ENCODE assay signal across 12 cellular contexts in genomic region chr14:105062048-105062433, GRCh38. TPM values are rescaled to one million over a fixed set of nuclear protein-coding genes. Genes with fewer than 3 reads are reported as not detected.
A peak's percentile ranks its signal among the peaks of the same experiment; 100 is the strongest.
DNase-seq lines count a peak whose midpoint lies in the region; ATAC-seq and TF ChIP-seq lines count a peak whose summit lies in the region.
"Had no signal": no experiment of that assay in that cellular context is flagged by ENCODE, and none has a peak within 500 bp of the region (broad histone marks: within the 10 kb centered on the region; RNA-seq: fewer than 3 reads in every experiment).

No MANE protein-coding gene starts in this region.

- H3K36me3 Mint-ChIP-seq in activated T-cell treated with anti-CD3 and anti-CD28 coated beads, Interleukin-2, amount 50 U/mL, for 24 hours (ENCODE audit: low read depth): peaks cover 52% of the 10 kb centered on the region
- H3K36me3 Mint-ChIP-seq in activated CD8-positive, alpha-beta T cell treated with anti-CD3 and anti-CD28 coated beads for 36 hours (ENCODE audit: low read depth): peaks cover 25% of the 10 kb centered on the region
- H3K36me3 Mint-ChIP-seq in immature natural killer cell: peaks cover 1 to 2% (median 2%) of the 10 kb centered on the region in 3 donors

- H3K27me3 ChIP-seq in stomach: peaks cover 0 to 6% (median 0%) of the 10 kb centered on the region in 3 donors

- intact Hi-C loops in activated CD8-positive, alpha-beta T cell treated with anti-CD3 and anti-CD28 coated beads for 36 hours (cut with micrococcal nuclease): no loop called here
- intact Hi-C loops in stomach (cut with DNase I; ENCODE audit: low total_unique reads): no loop called here

- H3K9me3 ChIP-seq in stomach: no peaks in the 10 kb centered on the region
- H3K9me3 ChIP-seq: tibial artery had no signal

- no peak for DNase-seq in activated T-cell treated with anti-CD3 and anti-CD28 coated beads, Interleukin-2, amount 50 U/mL, for 24 hours
- DNase-seq in activated T-cell treated with anti-CD3 and anti-CD28 coated beads, Interleukin-2, amount 50 U/mL, for 48 hours: no peak
- DNase-seq in activated CD8-positive, alpha-beta T cell treated with anti-CD3 and anti-CD28 coated beads for 36 hours: no peak
- no peak for DNase-seq in immature natural killer cell
- no peak for DNase-seq in stomach
- DNase-seq in GF-D8 (lab: John Stamatoyannopoulos, UW): no peak
- no peak for DNase-seq in NCI-H2227 treated with DMSO at 0.1 percent for 48 hours (lab: John Stamatoyannopoulos, UW)
- no peak for DNase-seq in NAMALWA (ENCODE audit: low spot score)
- DNase-seq: ACHN, foreskin fibroblast, NCI-H345 had no signal

- peaks cover 5 to 54% (median 31%) of the 10 kb centered on the region in 4 donors for H3K4me1 ChIP-seq in stomach

- TF ChIP-seq POLR2A in stomach (IDR thresholded peaks at IDR 0.05): no peak

- H3K4me1 Mint-ChIP-seq in activated T-cell treated with anti-CD3 and anti-CD28 coated beads, Interleukin-2, amount 50 U/mL, for 24 hours (ENCODE audit: low read depth): peaks cover 83% of the 10 kb centered on the region
- peaks cover 59% of the 10 kb centered on the region for H3K4me1 Mint-ChIP-seq in activated CD8-positive, alpha-beta T cell treated with anti-CD3 and anti-CD28 coated beads for 36 hours (ENCODE audit: low read depth)
- peaks cover 66 to 76% of the 10 kb centered on the region in 2 donors for H3K4me1 Mint-ChIP-seq in immature natural killer cell

- peak overlapping the region; percentile 94 for H3K27ac Mint-ChIP-seq in activated T-cell treated with anti-CD3 and anti-CD28 coated beads, Interleukin-2, amount 50 U/mL, for 24 hours
- peak overlapping the region; percentile 96 for H3K27ac Mint-ChIP-seq in activated CD8-positive, alpha-beta T cell treated with anti-CD3 and anti-CD28 coated beads for 36 hours
- peak overlapping the region; percentile 98 to 100 (median 99) for H3K27ac Mint-ChIP-seq in immature natural killer cell

- H3K27me3 Mint-ChIP-seq in activated T-cell treated with anti-CD3 and anti-CD28 coated beads, Interleukin-2, amount 50 U/mL, for 24 hours: no peaks in the 10 kb centered on the region
- no peaks in the 10 kb centered on the region for H3K27me3 Mint-ChIP-seq in activated CD8-positive, alpha-beta T cell treated with anti-CD3 and anti-CD28 coated beads for 36 hours
- peaks cover 4 to 27% (median 15%) of the 10 kb centered on the region in 3 donors for H3K27me3 Mint-ChIP-seq in immature natural killer cell (ENCODE audit: low read depth in 3 of 3)

- peak overlapping the region in 3 of 4 donors; percentile 14 to 42 (median 26) for H3K4me3 ChIP-seq in stomach
- H3K4me3 ChIP-seq: tibial artery had no signal

- peak overlapping the region; percentile 90 for H3K4me3 Mint-ChIP-seq in activated T-cell treated with anti-CD3 and anti-CD28 coated beads, Interleukin-2, amount 50 U/mL, for 24 hours
- peak overlapping the region; percentile 86 for H3K4me3 Mint-ChIP-seq in activated CD8-positive, alpha-beta T cell treated with anti-CD3 and anti-CD28 coated beads for 36 hours
- peak overlapping the region; percentile 91 to 94 (median 94) for H3K4me3 Mint-ChIP-seq in immature natural killer cell

- TF ChIP-seq EP300 in stomach (IDR thresholded peaks at IDR 0.05): no peak

- H3K36me3 ChIP-seq in stomach: no peaks in the 10 kb centered on the region
- H3K36me3 ChIP-seq: tibial artery had no signal

- 80 to 93% (median 86%) methylated on average over 4 to 7 of the region's 7 CpGs for WGBS in stomach, 5 donors

- peak overlapping the region; percentile 16 to 76 (median 65) for H3K27ac ChIP-seq in stomach
- H3K27ac ChIP-seq: tibial artery had no signal

- no peak for ATAC-seq in activated CD8-positive, alpha-beta T cell treated with anti-CD3 and anti-CD28 coated beads for 36 hours

- POLR2A ChIA-PET in activated CD8-positive, alpha-beta T cell treated with anti-CD3 and anti-CD28 coated beads for 36 hours (lab: Charles Lee): interaction anchor here (1.2 to 4.6 kb wide), 7 partner anchors 8 to 42 kb away, joined by 3 to 33 read pairs (median 5); partner anchors contain the start of gene CDCA4

- CTCF ChIA-PET in activated CD8-positive, alpha-beta T cell treated with anti-CD3 and anti-CD28 coated beads for 36 hours (lab: Charles Lee): interaction anchor here (1.7 to 10.0 kb wide), 3 partner anchors 16 to 29 kb away, joined by 7 to 72 read pairs (median 14); no protein-coding TSS in a partner anchor

- H3K9me3 Mint-ChIP-seq in activated T-cell treated with anti-CD3 and anti-CD28 coated beads, Interleukin-2, amount 50 U/mL, for 24 hours: no peaks in the 10 kb centered on the region
- no peaks in the 10 kb centered on the region for H3K9me3 Mint-ChIP-seq in activated CD8-positive, alpha-beta T cell treated with anti-CD3 and anti-CD28 coated beads for 36 hours
- H3K9me3 Mint-ChIP-seq in immature natural killer cell: no peaks in the 10 kb centered on the region

- no peak for TF ChIP-seq CTCF in activated CD8-positive, alpha-beta T cell treated with anti-CD3 and anti-CD28 coated beads for 36 hours (IDR thresholded peaks at IDR 0.05)
- no peak for TF ChIP-seq CTCF in stomach (IDR thresholded peaks at IDR 0.05)

RNA-seq across cellular contexts. Expression of gene GPR132, which starts 3.2 kb away (rescaled TPM):
- total RNA-seq in activated CD8-positive, alpha-beta T cell treated with anti-CD3 and anti-CD28 coated beads for 36 hours: 10 to 100 TPM; 15.1 to 16.4 TPM
- 10 to 100 TPM in 1 of 3 donors, 1 to 10 TPM in 2; 5.8 to 25.6 (median 8.4) TPM for polyA plus RNA-seq in immature natural killer cell
- 10 to 100 TPM in 1 of 5 donors, 1 to 10 TPM in 3, under 1 TPM in 1; under 0.01 to 11.1 (median 1.7) TPM for total RNA-seq in stomach
- under 1 TPM; 0.38 to 0.81 (median 0.76) TPM for polyA plus RNA-seq in stomach

RNA-seq across cellular contexts. Expression of gene CDCA4, which starts 41.2 kb away (rescaled TPM):
- total RNA-seq in activated CD8-positive, alpha-beta T cell treated with anti-CD3 and anti-CD28 coated beads for 36 hours: 10 to 100 TPM; 59.4 to 63.5 TPM
- 10 to 100 TPM; 14.5 to 18.3 (median 14.6) TPM for polyA plus RNA-seq in immature natural killer cell
- 10 to 100 TPM in 2 of 5 donors, 1 to 10 TPM in 3; 2.9 to 12.3 (median 4.5) TPM for total RNA-seq in stomach
- polyA plus RNA-seq in stomach: 1 to 10 TPM; 4.7 to 9.4 (median 8.0) TPM

Comparison
In these comparisons a context has a peak if more than half of its experiments do, and no peak if none do; other contexts are left out.
1. RNA of gene CDCA4, which starts 41.2 kb away (total RNA-seq): 59.4 to 63.5 TPM in activated CD8-positive, alpha-beta T cell treated with anti-CD3 and anti-CD28 coated beads for 36 hours; 2.9 to 12.3 TPM in stomach; every median in the first group is over 4 times any median in the second.
2. Peak in every context shown above with its lines, with median percentiles within 50 percentile points of each other: H3K27ac Mint-ChIP-seq and H3K4me3 Mint-ChIP-seq.